16 cellular contexts compared by ENCODE assay signal in genomic region chr16:74874912-74875311, GRCh38.
DNase-seq lines count a peak whose midpoint lies in the region; ATAC-seq and TF ChIP-seq lines count a peak whose summit lies in the region.
"Had no signal": no experiment of that assay in that cellular context is flagged by ENCODE, and none has a peak within 500 bp of the region (broad histone marks: within the 10 kb centered on the region; RNA-seq: fewer than 3 reads in every experiment).

No MANE protein-coding gene starts in this region.

- TF ChIP-seq POLR2A in esophagus squamous epithelium (IDR thresholded peaks at IDR 0.05): no peak

- H3K4me3 ChIP-seq in esophagus squamous epithelium: no peak overlapping the region
- H3K4me3 ChIP-seq: left lung, vagina had no signal

- peak overlapping the region; percentile 57 for H3K27ac Mint-ChIP-seq in activated naive CD4-positive, alpha-beta T cell treated with anti-CD3 and anti-CD28 coated beads for 36 hours
- peak overlapping the region; percentile 81 for H3K27ac Mint-ChIP-seq in stimulated activated effector memory CD8-positive, alpha-beta T cell treated with anti-CD3 and anti-CD28 coated beads, Interleukin-12 subunit alpha, Interleukin-12 subunit beta, amount 100 ng/mL, for 72 hours
- H3K27ac Mint-ChIP-seq: activated B cell treated with CpG ODN at 0.5 μM for 24 hours had no signal

- peaks cover 0 to 82% (median 0%) of the 10 kb centered on the region in 3 donors for H3K36me3 ChIP-seq in esophagus squamous epithelium

- no peak for ATAC-seq in stimulated activated effector memory CD8-positive, alpha-beta T cell treated with anti-CD3 and anti-CD28 coated beads, Interleukin-12 subunit alpha, Interleukin-12 subunit beta, amount 100 ng/mL, for 72 hours
- ATAC-seq in GM18870 (IDR thresholded peaks at IDR 0.05; ENCODE audit: unreplicated experiment): no peak
- ATAC-seq: left lung had no signal

- TF ChIP-seq CTCF in RWPE1 (conservative IDR thresholded peaks at IDR 0.05; ENCODE audit: low read depth) (no peak), esophagus squamous epithelium (IDR thresholded peaks at IDR 0.05) (peak in 3 of 6 experiments; percentile 18 to 45 (median 18))

- H3K27me3 ChIP-seq in esophagus squamous epithelium: no peaks in the 10 kb centered on the region
- H3K27me3 ChIP-seq: left lung, vagina had no signal

- H3K4me3 Mint-ChIP-seq in activated naive CD4-positive, alpha-beta T cell treated with anti-CD3 and anti-CD28 coated beads for 36 hours: no peak overlapping the region
- no peak overlapping the region for H3K4me3 Mint-ChIP-seq in stimulated activated effector memory CD8-positive, alpha-beta T cell treated with anti-CD3 and anti-CD28 coated beads, Interleukin-12 subunit alpha, Interleukin-12 subunit beta, amount 100 ng/mL, for 72 hours
- H3K4me3 Mint-ChIP-seq: activated B cell treated with CpG ODN at 0.5 μM for 24 hours had no signal

- POLR2A ChIA-PET in RWPE1 (lab: Yijun Ruan, JAX; ENCODE audit: low non-redundant PET): no interaction called here

- H3K4me1 ChIP-seq in esophagus squamous epithelium: peaks cover 0 to 27% (median 9%) of the 10 kb centered on the region in 3 donors
- H3K4me1 ChIP-seq: left lung had no signal

- no peak for DNase-seq in activated naive CD4-positive, alpha-beta T cell treated with anti-CD3 and anti-CD28 coated beads for 36 hours
- DNase-seq in activated naive CD4-positive, alpha-beta T cell (lab: John Stamatoyannopoulos, UW): no peak
- DNase-seq in RWPE1 (ENCODE audit: low spot score): no peak
- no peak for DNase-seq in esophagus squamous epithelium (lab: John Stamatoyannopoulos, UW)
- no peak for DNase-seq in stimulated activated effector memory CD8-positive, alpha-beta T cell treated with anti-CD3 and anti-CD28 coated beads, Interleukin-12 subunit alpha, Interleukin-12 subunit beta, amount 100 ng/mL, for 72 hours (ENCODE audit: low spot score in 2 of 2)
- DNase-seq in stimulated activated CD4-positive, alpha-beta T cell treated with anti-CD3 and anti-CD28 coated beads, Interleukin-4, amount 100 ng/mL, for 4 hours: no peak
- DNase-seq in activated T-cell treated with anti-CD3 and anti-CD28 coated beads, Interleukin-2, amount 50 U/mL, for 48 hours: no peak
- DNase-seq: activated B cell treated with CpG ODN at 0.5 μM for 24 hours; caudate nucleus; effector CD8-positive, alpha-beta T cell; left lung; NCI-H1105 treated with DMSO at 0.1 percent for 48 hours; RPMI8226 had no signal

- H3K36me3 Mint-ChIP-seq in activated naive CD4-positive, alpha-beta T cell treated with anti-CD3 and anti-CD28 coated beads for 36 hours (ENCODE audit: low read depth): peaks cover 17% of the 10 kb centered on the region
- H3K36me3 Mint-ChIP-seq in stimulated activated effector memory CD8-positive, alpha-beta T cell treated with anti-CD3 and anti-CD28 coated beads, Interleukin-12 subunit alpha, Interleukin-12 subunit beta, amount 100 ng/mL, for 72 hours: peaks cover 70% of the 10 kb centered on the region

- intact Hi-C loops in activated naive CD4-positive, alpha-beta T cell treated with anti-CD3 and anti-CD28 coated beads for 36 hours (cut with micrococcal nuclease): no loop called here
- intact Hi-C loops in esophagus squamous epithelium (cut with DNase I): no loop called here

- H3K27ac ChIP-seq in RWPE1 (peak overlapping the region; percentile 30), esophagus squamous epithelium (peak overlapping the region; percentile 25 to 72 (median 64))
- H3K27ac ChIP-seq: KMS-11, left lung, vagina had no signal

- peaks cover 8% of the 10 kb centered on the region for H3K4me1 Mint-ChIP-seq in activated naive CD4-positive, alpha-beta T cell treated with anti-CD3 and anti-CD28 coated beads for 36 hours (ENCODE audit: low read depth)
- peaks cover 12% of the 10 kb centered on the region for H3K4me1 Mint-ChIP-seq in stimulated activated effector memory CD8-positive, alpha-beta T cell treated with anti-CD3 and anti-CD28 coated beads, Interleukin-12 subunit alpha, Interleukin-12 subunit beta, amount 100 ng/mL, for 72 hours
- H3K4me1 Mint-ChIP-seq: activated B cell treated with CpG ODN at 0.5 μM for 24 hours had no signal

- 44 to 55% methylated on average over 9 to 10 of the region's 12 CpGs for WGBS in esophagus squamous epithelium, 2 donors

- no peaks in the 10 kb centered on the region for H3K9me3 Mint-ChIP-seq in activated naive CD4-positive, alpha-beta T cell treated with anti-CD3 and anti-CD28 coated beads for 36 hours
- no peaks in the 10 kb centered on the region for H3K9me3 Mint-ChIP-seq in stimulated activated effector memory CD8-positive, alpha-beta T cell treated with anti-CD3 and anti-CD28 coated beads, Interleukin-12 subunit alpha, Interleukin-12 subunit beta, amount 100 ng/mL, for 72 hours
- H3K9me3 Mint-ChIP-seq: activated B cell treated with CpG ODN at 0.5 μM for 24 hours had no signal

- CTCF ChIA-PET in activated naive CD4-positive, alpha-beta T cell treated with anti-CD3 and anti-CD28 coated beads for 36 hours (lab: Charles Lee): no interaction called here
- CTCF ChIA-PET in RWPE1 (lab: Yijun Ruan, JAX): interaction anchor here (0.6 kb wide), 2 partner anchors 13 to 16 kb away, joined by 3 to 4 read pairs; no protein-coding TSS in a partner anchor

- H3K27me3 Mint-ChIP-seq in activated naive CD4-positive, alpha-beta T cell treated with anti-CD3 and anti-CD28 coated beads for 36 hours (ENCODE audit: low read depth): no peaks in the 10 kb centered on the region
- H3K27me3 Mint-ChIP-seq: activated B cell treated with CpG ODN at 0.5 μM for 24 hours had no signal

- H3K9me3 ChIP-seq in esophagus squamous epithelium: no peaks in the 10 kb centered on the region
- H3K9me3 ChIP-seq: left lung, vagina had no signal
